ENCODE assay signal across 21 cellular contexts in genomic region chr2:50995610-50996009, GRCh38. TPM values are rescaled to one million over a fixed set of nuclear protein-coding genes. Genes with fewer than 3 reads are reported as not detected.
A peak's percentile ranks its signal among the peaks of the same experiment; 100 is the strongest.
DNase-seq lines count a peak whose midpoint lies in the region; ATAC-seq and TF ChIP-seq lines count a peak whose summit lies in the region.
"Had no signal": no experiment of that assay in that cellular context is flagged by ENCODE, and none has a peak within 500 bp of the region (broad histone marks: within the 10 kb centered on the region; RNA-seq: fewer than 3 reads in every experiment).

No MANE protein-coding gene starts in this region.

- H3K27ac Mint-ChIP-seq in activated CD8-positive, alpha-beta T cell treated with anti-CD3 and anti-CD28 coated beads for 36 hours: no peak overlapping the region
- H3K27ac Mint-ChIP-seq: activated B cell treated with CpG ODN at 0.5 μM for 24 hours; activated naive CD4-positive, alpha-beta T cell treated with anti-CD3 and anti-CD28 coated beads, Interleukin-2, amount 10 ng/mL, durations not matched to agents 7 days and 5 days; natural killer cell had no signal

- no TSS peak for BruUV-seq in PC-3 (replicated peaks; lab: Mats Ljungman, UMichigan)

- CTCF ChIA-PET in PC-3 (lab: Charles Lee): no interaction called here
- CTCF ChIA-PET in SK-N-SH (lab: Yijun Ruan, JAX): interaction anchor here (0.9 kb wide), 2 partner anchors 14 to 16 kb away, joined by 3 read pairs; no protein-coding TSS in a partner anchor
- CTCF ChIA-PET in activated CD8-positive, alpha-beta T cell treated with anti-CD3 and anti-CD28 coated beads for 36 hours (lab: Charles Lee): no interaction called here

- TF ChIP-seq CTCF in PC-3 (conservative IDR thresholded peaks at IDR 0.05; ENCODE audit: low read depth, low read length) (no peak), fibroblast of lung (conservative IDR thresholded peaks at IDR 0.05 in 1 of 2, IDR thresholded peaks at IDR 0.05 in 1 of 2; ENCODE audit: low read depth in 1 of 2, low read length in 2 of 2) (no peak), SK-N-SH (IDR thresholded peaks at IDR 0.05) (no peak)
- no peak for TF ChIP-seq CTCF in activated CD8-positive, alpha-beta T cell treated with anti-CD3 and anti-CD28 coated beads for 36 hours (IDR thresholded peaks at IDR 0.05)

- no peaks in the 10 kb centered on the region for H3K4me1 ChIP-seq in PC-3 (ENCODE audit: insufficient read depth, low read length)
- H3K4me1 ChIP-seq in fibroblast of lung (ENCODE audit: control insufficient read depth, extremely low read depth, insufficient read depth, low read length): no peaks in the 10 kb centered on the region
- H3K4me1 ChIP-seq in SK-N-SH (ENCODE audit: control insufficient read depth in 1 of 2, insufficient read depth in 2 of 2, low read depth in 1 of 2, low read length in 1 of 2): peaks cover 0 to 6% of the 10 kb centered on the region in 2 experiments; a peak in 2 of 4 replicates
- H3K4me1 ChIP-seq: right lobe of liver, uterus had no signal

- H3F3A ChIP-seq in PC-3 (ENCODE audit: low read length, unreplicated experiment) (no peaks in the 10 kb centered on the region), SK-N-SH (replicated peaks; ENCODE audit: insufficient read depth) (no peaks in the 10 kb centered on the region)

- H2AFZ ChIP-seq in PC-3 (ENCODE audit: low read length) (no peak overlapping the region), fibroblast of lung (ENCODE audit: low read length) (no peak overlapping the region), SK-N-SH (ENCODE audit: low read depth) (no peak overlapping the region)

- H3K79me2 ChIP-seq in PC-3 (ENCODE audit: low read length) (no peaks in the 10 kb centered on the region), fibroblast of lung (ENCODE audit: control insufficient read depth, insufficient read depth, low read length) (no peaks in the 10 kb centered on the region), SK-N-SH (ENCODE audit: insufficient read depth) (no peaks in the 10 kb centered on the region)

- DNase-seq in D341Med (ENCODE audit: low spot score) (peak; percentile 59), PC-3 (peak; percentile 34), fibroblast of lung (ENCODE audit: low read depth in 2 of 2) (peak; percentile 41 to 67), non-pigmented ciliary epithelial cell (ENCODE audit: low read depth) (peak; percentile 5), SK-N-SH (no peak)
- DNase-seq in activated CD8-positive, alpha-beta T cell treated with anti-CD3 and anti-CD28 coated beads for 36 hours: no peak
- DNase-seq in stimulated activated CD4-positive, alpha-beta T cell treated with anti-CD3 and anti-CD28 coated beads, Interleukin-4, amount 100 ng/mL, for 24 hours: no peak
- DNase-seq: activated B cell treated with CpG ODN at 0.5 μM for 24 hours; activated naive CD4-positive, alpha-beta T cell treated with anti-CD3 and anti-CD28 coated beads, Interleukin-2, amount 10 ng/mL, durations not matched to agents 7 days and 5 days; Calu3; KG1; natural killer cell; NCI-H1436; NCI-H510A treated with DMSO at 0.1 percent for 48 hours; right lobe of liver; stimulated activated naive CD4-positive, alpha-beta T cell had no signal

- no peaks in the 10 kb centered on the region for H3K36me3 ChIP-seq in PC-3 (ENCODE audit: low read depth, low read length)
- no peaks in the 10 kb centered on the region for H3K36me3 ChIP-seq in fibroblast of lung (ENCODE audit: control insufficient read depth, insufficient read depth, low read length)
- H3K36me3 ChIP-seq in SK-N-SH (replicated peaks in 1 of 2; ENCODE audit: control insufficient read depth in 1 of 2, insufficient read depth in 2 of 2, low read length in 1 of 2): no peaks in the 10 kb centered on the region
- H3K36me3 ChIP-seq: right lobe of liver, uterus had no signal

- no peak for ATAC-seq in PC-3
- ATAC-seq in HG02981 (IDR thresholded peaks at IDR 0.05; ENCODE audit: unreplicated experiment): no peak
- no peak for ATAC-seq in activated CD8-positive, alpha-beta T cell treated with anti-CD3 and anti-CD28 coated beads for 36 hours
- ATAC-seq: left colon, natural killer cell, right lobe of liver had no signal

- no peak overlapping the region for H3K27ac ChIP-seq in PC-3 (ENCODE audit: low read length)
- H3K27ac ChIP-seq in fibroblast of lung (ENCODE audit: insufficient read depth, low read length): no peak overlapping the region
- no peak overlapping the region for H3K27ac ChIP-seq in SK-N-SH (ENCODE audit: low read depth in 2 of 2, low read length in 1 of 2)
- H3K27ac ChIP-seq: right lobe of liver, uterus had no signal

- intact Hi-C loops in PC-3 (cut with micrococcal nuclease): no loop called here
- intact Hi-C loops in activated CD8-positive, alpha-beta T cell treated with anti-CD3 and anti-CD28 coated beads for 36 hours (cut with micrococcal nuclease): no loop called here

- H3K27me3 ChIP-seq in PC-3 (ENCODE audit: low read length) (no peaks in the 10 kb centered on the region), fibroblast of lung (ENCODE audit: control insufficient read depth, insufficient read depth, low read length) (no peaks in the 10 kb centered on the region), SK-N-SH (ENCODE audit: insufficient read depth) (no peaks in the 10 kb centered on the region)
- H3K27me3 ChIP-seq: right lobe of liver, uterus had no signal

- H3K9ac ChIP-seq in PC-3 (ENCODE audit: low read length): no peak overlapping the region
- H3K9ac ChIP-seq in fibroblast of lung (ENCODE audit: insufficient read depth, low read length): no peak overlapping the region
- H3K9ac ChIP-seq in SK-N-SH: no peak overlapping the region

- H3K4me2 ChIP-seq in PC-3 (ENCODE audit: low read length) (no peak overlapping the region), fibroblast of lung (ENCODE audit: extremely low read depth, insufficient read depth, low read length) (no peak overlapping the region), SK-N-SH (no peak overlapping the region)

- POLR2A ChIA-PET in PC-3 (lab: Charles Lee; ENCODE audit: unreplicated experiment) (no interaction called here), SK-N-SH (lab: Yijun Ruan, JAX) (no interaction called here)
- POLR2A ChIA-PET in activated CD8-positive, alpha-beta T cell treated with anti-CD3 and anti-CD28 coated beads for 36 hours (lab: Charles Lee): no interaction called here

- H3K36me3 Mint-ChIP-seq in activated CD8-positive, alpha-beta T cell treated with anti-CD3 and anti-CD28 coated beads for 36 hours (ENCODE audit: low read depth): no peaks in the 10 kb centered on the region
- H3K36me3 Mint-ChIP-seq: activated naive CD4-positive, alpha-beta T cell treated with anti-CD3 and anti-CD28 coated beads, Interleukin-2, amount 10 ng/mL, durations not matched to agents 7 days and 5 days had no signal

- H3K4me3 ChIP-seq in PC-3 (ENCODE audit: low read length) (no peak overlapping the region), fibroblast of lung (replicated peaks in 1 of 4; ENCODE audit: control extremely low read depth in 1 of 4, insufficient read depth in 1 of 4, low read depth in 3 of 4, low read length in 4 of 4) (no peak overlapping the region), SK-N-SH (ENCODE audit: low read depth in 2 of 2, low read length in 1 of 2) (no peak overlapping the region)
- H3K4me3 ChIP-seq: right lobe of liver, uterus had no signal

- WGBS in SK-N-SH (ENCODE audit: low lambda C conversion rate): 81% methylated on average over 2 of the region's 2 CpGs

- H3K9me3 ChIP-seq in PC-3 (ENCODE audit: low read length) (no peaks in the 10 kb centered on the region), fibroblast of lung (ENCODE audit: control insufficient read depth, insufficient read depth, low read depth, low read length) (no peaks in the 10 kb centered on the region), SK-N-SH (no peaks in the 10 kb centered on the region)
- H3K9me3 ChIP-seq: right lobe of liver, uterus had no signal

- no peak overlapping the region for H3K4me3 Mint-ChIP-seq in activated CD8-positive, alpha-beta T cell treated with anti-CD3 and anti-CD28 coated beads for 36 hours
- H3K4me3 Mint-ChIP-seq: activated B cell treated with CpG ODN at 0.5 μM for 24 hours; activated naive CD4-positive, alpha-beta T cell treated with anti-CD3 and anti-CD28 coated beads, Interleukin-2, amount 10 ng/mL, durations not matched to agents 7 days and 5 days; central memory CD8-positive, alpha-beta T cell; natural killer cell had no signal

- no peaks in the 10 kb centered on the region for H3K27me3 Mint-ChIP-seq in activated CD8-positive, alpha-beta T cell treated with anti-CD3 and anti-CD28 coated beads for 36 hours
- H3K27me3 Mint-ChIP-seq: activated B cell treated with CpG ODN at 0.5 μM for 24 hours; activated naive CD4-positive, alpha-beta T cell treated with anti-CD3 and anti-CD28 coated beads, Interleukin-2, amount 10 ng/mL, durations not matched to agents 7 days and 5 days; central memory CD8-positive, alpha-beta T cell had no signal

- no peaks in the 10 kb centered on the region for H3K4me1 Mint-ChIP-seq in activated CD8-positive, alpha-beta T cell treated with anti-CD3 and anti-CD28 coated beads for 36 hours (ENCODE audit: low read depth)
- H3K4me1 Mint-ChIP-seq: activated B cell treated with CpG ODN at 0.5 μM for 24 hours; activated naive CD4-positive, alpha-beta T cell treated with anti-CD3 and anti-CD28 coated beads, Interleukin-2, amount 10 ng/mL, durations not matched to agents 7 days and 5 days; central memory CD8-positive, alpha-beta T cell; natural killer cell had no signal

- no peak for TF ChIP-seq EP300 in SK-N-SH (IDR thresholded peaks at IDR 0.05; ENCODE audit: borderline replicate concordance in 1 of 2, low read depth in 1 of 2, low read length in 1 of 2)

- H3K9me2 ChIP-seq in PC-3 (replicated peaks; ENCODE audit: low read length): no peaks in the 10 kb centered on the region
- H3K9me2 ChIP-seq in SK-N-SH: no peaks in the 10 kb centered on the region

- H4K20me1 ChIP-seq in PC-3 (ENCODE audit: low read length): no peaks in the 10 kb centered on the region
- no peaks in the 10 kb centered on the region for H4K20me1 ChIP-seq in fibroblast of lung (ENCODE audit: control insufficient read depth, extremely low read depth, insufficient read depth, low read length)
- no peaks in the 10 kb centered on the region for H4K20me1 ChIP-seq in SK-N-SH (ENCODE audit: insufficient read depth)

- peaks cover 8% of the 10 kb centered on the region for H3K9me3 Mint-ChIP-seq in activated CD8-positive, alpha-beta T cell treated with anti-CD3 and anti-CD28 coated beads for 36 hours

- no peak for TF ChIP-seq RAD21 in SK-N-SH (IDR thresholded peaks at IDR 0.05; ENCODE audit: low read length)

TF ChIP-seq in SK-N-SH, 30 proteins besides CTCF, POLR2A, EP300 and RAD21 (continues in another document):
- TF ChIP-seq MEF2A (IDR thresholded peaks at IDR 0.05; ENCODE audit: borderline replicate concordance, low read depth) (no peak), EZH2phosphoT487 (IDR thresholded peaks at IDR 0.05; ENCODE audit: borderline replicate concordance, low read depth) (no peak)

RNA-seq across cellular contexts. Expression of gene NRXN1, which starts 36.3 kb away (rescaled TPM):
- total RNA-seq in PC-3 (2014; rRNA removed) (not detected in 2 replicates), fibroblast of lung (under 0.01 TPM in 1 of 2 replicates, not detected in the other)
- polyA plus RNA-seq in fibroblast of lung (not detected in 2 replicates), SK-N-SH (2012; rRNA removed) (0.05 and 0.76 TPM in 2 replicates)
- polyA plus RNA-seq in fibroblast of lung (2012): not detected in 2 replicates
- polyA minus RNA-seq in fibroblast of lung (ENCODE audit: low replicate concordance): not detected in 2 replicates
- 0.13 and 0.17 TPM in 2 replicates for polyA plus RNA-seq in SK-N-SH (2012; cell fraction: cytosol; rRNA removed)
- polyA plus RNA-seq in SK-N-SH (2012; cell fraction: nucleus; rRNA removed): 0.08 and 0.20 TPM in 2 replicates
- not detected for total RNA-seq in activated CD8-positive, alpha-beta T cell treated with anti-CD3 and anti-CD28 coated beads for 36 hours
- total RNA-seq: activated B cell treated with CpG ODN at 0.5 μM for 24 hours; Calu3; T-helper 1 cell treated with Interleukin-12 subunit alpha and Interleukin-12 subunit beta and Interleukin-4 antibody, amounts not matched to agents 30 ng/mL and 1 ng/mL, for 36 hours had no signal

Comparison
In these comparisons a context has a peak if more than half of its experiments do, and no peak if none do; other contexts are left out.
1. DNase-seq: peak in D341Med (single experiment), PC-3 (single experiment), fibroblast of lung (2 of 2) and non-pigmented ciliary epithelial cell (single experiment); none in SK-N-SH (single experiment), activated CD8-positive, alpha-beta T cell treated with anti-CD3 and anti-CD28 coated beads for 36 hours (single experiment) and stimulated activated CD4-positive, alpha-beta T cell treated with anti-CD3 and anti-CD28 coated beads, Interleukin-4, amount 100 ng/mL, for 24 hours (single experiment).